In genomic region chr10:125911145-125911544, GRCh38 we compare ENCODE assay signal across 30 cellular contexts. TPM values are rescaled to one million over a fixed set of nuclear protein-coding genes. Genes with fewer than 3 reads are reported as not detected.
"Had no signal": no experiment of that assay in that cellular context is flagged by ENCODE, and none has a peak within 500 bp of the region (broad histone marks: within the 10 kb centered on the region; RNA-seq: fewer than 3 reads in every experiment).

No MANE protein-coding gene starts in this region.

- H3K27ac ChIP-seq: brain microvascular endothelial cell, cardiac muscle cell, SK-N-MC had no signal

- DNase-seq: activated CD4-positive, alpha-beta memory T cell treated with anti-CD3 and anti-CD28 coated beads for 36 hours; activated CD4-positive, alpha-beta T cell treated with anti-CD3 and anti-CD28 coated beads, Interleukin-2, amount 10 ng/mL, durations not matched to agents 7 days and 5 days; activated CD4-positive, CD25-positive, alpha-beta regulatory T cell; activated CD8-positive, alpha-beta memory T cell treated with anti-CD3 and anti-CD28 coated beads for 24 hours; activated effector memory CD4-positive, alpha-beta T cell treated with anti-CD3 and anti-CD28 coated beads, Interleukin-2, amount 50 U/mL, for 16 hours; activated naive CD4-positive, alpha-beta T cell treated with Interleukin-2 at 50 U/mL for 16 hours; activated naive CD8-positive, alpha-beta T cell treated with anti-CD3 and anti-CD28 coated beads, Interleukin-2, amount 50 U/mL, for 24 hours; activated T-cell treated with anti-CD3 and anti-CD28 coated beads, Interleukin-2, amount 50 U/mL, for 4 hours; amniotic stem cell; brain microvascular endothelial cell; Kasumi-1; KBM-7; NCI-H1048; NCI-H146; NCI-H187 treated with DMSO at 0.1 percent for 48 hours; NCI-H2081 treated with DMSO at 0.1 percent for 48 hours; NCI-H2171; NCI-H2227 treated with DMSO at 0.1 percent for 48 hours; NCI-H446 treated with DMSO at 0.1 percent for 48 hours; NCI-H524 treated with DMSO at 0.1 percent for 48 hours; NCI-H82; RPMI8226; T-cell; T-helper 2 cell; T1000 had no signal

- H3K4me3 ChIP-seq: cardiac muscle cell, SK-N-MC had no signal

- H3K36me3 ChIP-seq: brain microvascular endothelial cell, cardiac muscle cell had no signal

- H3K27me3 ChIP-seq: brain microvascular endothelial cell, cardiac muscle cell had no signal

- ATAC-seq: activated naive CD4-positive, alpha-beta T cell treated with anti-CD3 and anti-CD28 coated beads, Interleukin-2, amount 50 U/mL, for 72 hours; activated naive CD8-positive, alpha-beta T cell treated with anti-CD3 and anti-CD28 coated beads, Interleukin-2, amount 50 U/mL, for 24 hours; activated T-cell treated with anti-CD3 and anti-CD28 coated beads, Interleukin-2, amount 50 U/mL, for 4 hours; Right ventricle myocardium inferior; T-cell had no signal

RNA-seq across cellular contexts. Expression of gene FANK1, which starts 14.8 kb away (rescaled TPM):
- total RNA-seq: OCI-LY7 had no signal
